ENCODE assay signal across 11 cellular contexts in the genomic region with DNA sequence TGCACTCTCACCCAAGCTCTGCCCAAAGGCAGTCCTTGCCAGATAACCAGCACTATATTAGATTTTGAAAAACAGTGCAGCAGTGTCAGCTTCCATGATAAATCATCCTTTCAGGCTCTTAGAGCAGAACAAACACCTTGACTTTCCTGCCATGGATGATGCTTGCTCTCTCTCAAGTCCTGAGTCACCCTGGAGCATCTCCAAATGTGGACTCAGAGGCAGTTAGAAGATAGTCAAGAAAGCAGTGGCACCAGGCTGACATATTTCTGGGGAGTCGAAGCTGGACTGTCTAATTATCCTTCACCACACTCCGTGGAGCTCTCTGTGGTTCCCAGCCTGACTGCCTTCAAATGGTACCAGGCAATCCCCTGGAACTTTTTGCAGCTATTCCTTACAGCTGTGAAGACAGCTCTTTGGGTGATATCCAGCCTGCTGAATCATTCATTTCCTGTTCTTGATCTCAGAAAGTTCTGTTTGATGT.
DNase-seq lines count a peak whose midpoint lies in the region; ATAC-seq and TF ChIP-seq lines count a peak whose summit lies in the region.
"Had no signal": no experiment of that assay in that cellular context is flagged by ENCODE, and none has a peak within 500 bp of the region (broad histone marks: within the 10 kb centered on the region; RNA-seq: fewer than 3 reads in every experiment).

No MANE protein-coding gene starts in this region.

- peaks cover 7% of the 10 kb centered on the region for H3K36me3 Mint-ChIP-seq in nephron (ENCODE audit: low read depth)
- H3K36me3 Mint-ChIP-seq in H9 (ENCODE audit: insufficient read depth in 1 of 3, low read depth in 3 of 3), result peaks cover 4 to 13% (median 5%) of the 10 kb centered on the region in 3 experiments; a peak in 3 of 7 replicates

- H2BK20ac ChIP-seq in H9 (ENCODE audit: low read depth, low read length, poor library complexity, severe bottlenecking), result no peak overlapping the region

- H3K9me3 Mint-ChIP-seq in nephron (peaks cover 5% of the 10 kb centered on the region), H9 (peaks cover 11% of the 10 kb centered on the region in 2 experiments; a peak in 4 of 5 replicates)

- H4K20me1 ChIP-seq in H9 (ENCODE audit: control insufficient read depth, insufficient read depth, insufficient read length), result no peaks in the 10 kb centered on the region

- H3K79me2 ChIP-seq in H9 (ENCODE audit: insufficient read depth, low read length), result no peaks in the 10 kb centered on the region

- no peak for TF ChIP-seq CTCF in nephron (IDR thresholded peaks at IDR 0.05; ENCODE audit: unreplicated experiment in 3 of 3)
- TF ChIP-seq CTCF in H9 (conservative IDR thresholded peaks at IDR 0.05), result no peak

- H3K56ac ChIP-seq in H9 (ENCODE audit: insufficient read length, low read depth, low read length), result no peak overlapping the region

- H3K4me3 Mint-ChIP-seq in nephron, result no peak overlapping the region
- no peak overlapping the region for H3K4me3 Mint-ChIP-seq in H9

- no peak overlapping the region for H4K91ac ChIP-seq in H9 (ENCODE audit: insufficient read length, low read depth, low read length)

- H3K27me3 ChIP-seq in H9 (ENCODE audit: insufficient read depth, low read length), result no peaks in the 10 kb centered on the region

- H3K9me3 ChIP-seq in H9 (ENCODE audit: control insufficient read depth, low read depth, low read length), result no peaks in the 10 kb centered on the region

- no peak overlapping the region for H3K18ac ChIP-seq in H9 (ENCODE audit: insufficient read length, low read depth, low read length)

- H4K8ac ChIP-seq in H9 (replicated peaks; ENCODE audit: insufficient read length, low read depth, low read length), result no peak overlapping the region

- no peak overlapping the region for H3T11ph ChIP-seq in H9 (ENCODE audit: low read length)

- no peak overlapping the region for H3K4ac ChIP-seq in H9 (ENCODE audit: low read depth, low read length)

- H2BK5ac ChIP-seq in H9 (ENCODE audit: insufficient read length, low read length), result no peak overlapping the region

- peak overlapping the region; percentile 91 to 96 (median 94) for H3K27ac Mint-ChIP-seq in nephron
- H3K27ac Mint-ChIP-seq in H9, result no peak overlapping the region

- no peaks in the 10 kb centered on the region for H3K79me1 ChIP-seq in H9 (ENCODE audit: insufficient read depth, low read depth, low read length, poor library complexity, severe bottlenecking)

- ATAC-seq in esophagus mucosa, result peak; percentile 95

- no peaks in the 10 kb centered on the region for H3K23me2 ChIP-seq in H9 (ENCODE audit: insufficient read length, low read depth, low read length, poor library complexity, severe bottlenecking)

- no peak overlapping the region for H2BK15ac ChIP-seq in H9 (ENCODE audit: low read depth, low read length)

- WGBS in H9 (ENCODE audit: extremely low coverage, insufficient read length, low lambda C conversion rate), result no CpG with 5 or more reads among the region's 2 CpGs

- peaks cover under 1% of the 10 kb centered on the region; the same call in 1 of the 2 replicates for H3K4me1 ChIP-seq in H9 (ENCODE audit: insufficient read depth, low read length)

- H3K14ac ChIP-seq in H9 (ENCODE audit: insufficient read depth, low read length), result no peak overlapping the region

- H3K27ac ChIP-seq in H9 (ENCODE audit: insufficient read length, low read depth, low read length), result no peak overlapping the region
- H3K27ac ChIP-seq: coronary artery had no signal

- H4K5ac ChIP-seq in H9 (ENCODE audit: insufficient read length, low read depth, low read length), result no peak overlapping the region

- H3K27me3 Mint-ChIP-seq in nephron (ENCODE audit: low read depth) (no peaks in the 10 kb centered on the region), H9 (ENCODE audit: low read depth) (no peaks in the 10 kb centered on the region; the same call in 1 of the 2 replicates)

- H3K9ac ChIP-seq in H9 (ENCODE audit: extremely low read depth, insufficient read length, low read length), result no peak overlapping the region

- DNase-seq in A172 (ENCODE audit: low spot score), result peak; percentile 100
- DNase-seq in M059J (ENCODE audit: low read depth), result peak; percentile 98
- no peak for DNase-seq in H9
- no peak for DNase-seq in NCI-H2107 (lab: John Stamatoyannopoulos, UW)
- no peak for DNase-seq in UCSD-AML1 (lab: John Stamatoyannopoulos, UW; ENCODE audit: unreplicated experiment)
- DNase-seq in NCI-H1105 (lab: John Stamatoyannopoulos, UW), result no peak
- DNase-seq: activated CD8-positive, alpha-beta memory T cell treated with anti-CD3 and anti-CD28 coated beads for 24 hours; NCI-H1694 treated with DMSO at 0.1 percent for 48 hours had no signal

- H2BK120ac ChIP-seq in H9 (ENCODE audit: low read depth, low read length, poor library complexity, severe bottlenecking), result no peak overlapping the region

- H3K4me2 ChIP-seq in H9 (ENCODE audit: insufficient read depth, insufficient read length, low read length), result no peak overlapping the region

- H3K4me1 Mint-ChIP-seq in nephron (peaks cover 55% of the 10 kb centered on the region), H9 (0 out of 4 replicates have a peak, but pooled peaks cover 0 to 1% of the 10 kb centered on the region in 2 experiments)

- no peak overlapping the region for H2AFZ ChIP-seq in H9 (ENCODE audit: low read length)

- H3K23ac ChIP-seq in H9 (ENCODE audit: insufficient read length, low read depth, low read length), result no peak overlapping the region

- no peak overlapping the region for H2AK5ac ChIP-seq in H9 (ENCODE audit: insufficient read length, low read length)

- no peak overlapping the region for H2BK12ac ChIP-seq in H9 (ENCODE audit: insufficient read length, low read depth, low read length)

Comparison
In these comparisons a context has a peak if more than half of its experiments do, and no peak if none do; other contexts are left out.
1. DNase-seq: peak in A172 (single experiment) and M059J (single experiment); none in H9 (single experiment), NCI-H2107 (single experiment), UCSD-AML1 (single experiment) and NCI-H1105 (single experiment).
2. H3K27ac Mint-ChIP-seq: peak in nephron (3 of 3); none in H9 (0 of 3).